In genomic region chr1:31669786-31670582, GRCh38 we compare ENCODE assay signal across 9 cellular contexts. TPM values are rescaled to one million over a fixed set of nuclear protein-coding genes. Genes with fewer than 3 reads are reported as not detected.
A peak's percentile ranks its signal among the peaks of the same experiment; 100 is the strongest.
DNase-seq lines count a peak whose midpoint lies in the region; ATAC-seq and TF ChIP-seq lines count a peak whose summit lies in the region.
"Had no signal": no experiment of that assay in that cellular context is flagged by ENCODE, and none has a peak within 500 bp of the region (broad histone marks: within the 10 kb centered on the region; RNA-seq: fewer than 3 reads in every experiment).

No MANE protein-coding gene starts in this region.

- peak overlapping the region; percentile 37 to 46 (median 41) for H3K4me3 ChIP-seq in esophagus muscularis mucosa
- H3K4me3 ChIP-seq: SJSA1 had no signal

- intact Hi-C loops in esophagus muscularis mucosa (cut with DNase I): loop anchor here (10.0 kb wide), 1 partner anchor 295 kb away; no protein-coding TSS in a partner anchor

- ATAC-seq in naive B cell (ENCODE audit: low read depth in 2 of 2) (peak; percentile 79 to 88), HG03108 (IDR thresholded peaks at IDR 0.05; ENCODE audit: unreplicated experiment) (no peak)

- peak overlapping the region; percentile 68 to 78 (median 74) for H3K27ac ChIP-seq in esophagus muscularis mucosa (replicated peaks in 1 of 4)
- H3K27ac ChIP-seq: SJSA1 had no signal

- no peaks in the 10 kb centered on the region for H3K9me3 Mint-ChIP-seq in naive B cell

- peaks cover 64 to 99% (median 92%) of the 10 kb centered on the region in 4 donors for H3K4me1 ChIP-seq in esophagus muscularis mucosa

- peaks cover 13 to 15% (median 14%) of the 10 kb centered on the region in 3 donors for H3K4me1 Mint-ChIP-seq in naive B cell

- 14% methylated on average over 27 of the region's 29 CpGs for WGBS in esophagus muscularis mucosa

- peaks cover 0 to 12% (median 2%) of the 10 kb centered on the region in 4 donors for H3K36me3 ChIP-seq in esophagus muscularis mucosa

- peak; percentile 93 for DNase-seq in NCI-H2196 treated with DMSO at 0.1 percent for 48 hours (lab: John Stamatoyannopoulos, UW; ENCODE audit: unreplicated experiment)
- peak; percentile 14 for DNase-seq in activated T-cell treated with anti-CD3 and anti-CD28 coated beads for 1 hour (ENCODE audit: low read depth)
- no peak for DNase-seq in esophagus muscularis mucosa (ENCODE audit: extremely low spot score)
- DNase-seq in naive B cell: peak; percentile 14
- no peak for DNase-seq in SW480 (ENCODE audit: low spot score)
- no peak for DNase-seq in GDM1 (lab: John Stamatoyannopoulos, UW)

- TF ChIP-seq POLR2A in esophagus muscularis mucosa (IDR thresholded peaks at IDR 0.05; ENCODE audit: low read depth): no peak

- no peak for TF ChIP-seq EP300 in esophagus muscularis mucosa (IDR thresholded peaks at IDR 0.05)

- H3K27ac Mint-ChIP-seq in naive B cell: peak overlapping the region in 2 of 6 donors; percentile 18 to 45

- TF ChIP-seq CTCF in GM12873 (IDR thresholded peaks at IDR 0.05; ENCODE audit: insufficient read depth, low read depth, low read length, missing control alignments) (peak; percentile 23), esophagus muscularis mucosa (IDR thresholded peaks at IDR 0.05) (peak in 2 of 3 experiments; percentile 13 to 22)

- H3K4me3 Mint-ChIP-seq in naive B cell: peak overlapping the region; percentile 0 to 88 (median 69)

- peaks cover 29 to 54% (median 39%) of the 10 kb centered on the region in 3 donors for H3K27me3 Mint-ChIP-seq in naive B cell

- H3K36me3 Mint-ChIP-seq in naive B cell: peaks cover 0 to 8% of the 10 kb centered on the region in 2 donors

- no peaks in the 10 kb centered on the region for H3K9me3 ChIP-seq in esophagus muscularis mucosa
- H3K9me3 ChIP-seq: SJSA1 had no signal

- no peaks in the 10 kb centered on the region for H3K27me3 ChIP-seq in esophagus muscularis mucosa
- H3K27me3 ChIP-seq: SJSA1 had no signal

RNA-seq across cellular contexts. Expression of gene PEF1, which starts 25.3 kb away (rescaled TPM):
- 100 to 1,000 TPM in 1 of 4 donors, 10 to 100 TPM in 3; 61.5 to 101 (median 92.9) TPM for total RNA-seq in esophagus muscularis mucosa
- 100 to 1,000 TPM in 1 of 6 donors, 10 to 100 TPM in 5; 72.6 to 140 (median 93.7) TPM for polyA plus RNA-seq in naive B cell (ENCODE audit: low read depth in 6 of 6)

RNA-seq across cellular contexts. Expression of gene COL16A1, which starts 33.8 kb away (rescaled TPM):
- 10 to 100 TPM; 35.1 to 62.7 (median 47.6) TPM for total RNA-seq in esophagus muscularis mucosa
- 1 to 10 TPM in 1 of 6 donors, under 1 TPM in 1, not detected in 4; 0.64 to 1.2 TPM for polyA plus RNA-seq in naive B cell (ENCODE audit: low read depth in 6 of 6)

RNA-seq across cellular contexts. Expression of gene HCRTR1, which starts 52.5 kb away (rescaled TPM):
- 1 to 10 TPM in 2 of 4 donors, under 1 TPM in 1, not detected in 1; 0.45 to 1.8 (median 1.7) TPM for total RNA-seq in esophagus muscularis mucosa
- not detected for polyA plus RNA-seq in naive B cell (ENCODE audit: low read depth in 6 of 6)
- total RNA-seq: SJSA1 had no signal

Comparison
In these comparisons a context has a peak if more than half of its experiments do, and no peak if none do; other contexts are left out.
1. DNase-seq: peak in NCI-H2196 treated with DMSO at 0.1 percent for 48 hours (single experiment), activated T-cell treated with anti-CD3 and anti-CD28 coated beads for 1 hour (single experiment) and naive B cell (single experiment); none in esophagus muscularis mucosa (single experiment), SW480 (single experiment) and GDM1 (single experiment).